In the genomic region with DNA sequence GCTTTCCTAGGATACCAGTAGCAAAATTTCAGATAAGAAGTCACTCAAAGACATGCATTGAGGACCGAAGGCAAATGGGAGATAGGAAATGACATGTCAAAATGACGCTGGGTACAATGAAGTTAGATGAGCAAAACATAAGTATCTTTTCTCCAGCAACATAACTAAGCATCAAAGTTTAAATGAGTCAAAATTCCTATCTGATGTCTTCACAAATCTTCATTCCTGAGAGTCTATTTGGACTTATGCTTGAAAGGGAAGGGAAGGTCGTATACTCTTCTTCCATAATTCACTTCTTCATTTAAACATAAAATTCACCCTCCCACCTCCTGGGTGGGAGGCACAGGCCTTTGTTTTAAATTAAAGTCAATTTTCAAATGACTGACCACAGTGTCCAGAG, we compare ENCODE assay signal across 26 cellular contexts. TPM values are rescaled to one million over a fixed set of nuclear protein-coding genes. Genes with fewer than 3 reads are reported as not detected.
DNase-seq lines count a peak whose midpoint lies in the region; ATAC-seq, FAIRE-seq and TF ChIP-seq lines count a peak whose summit lies in the region.
"Had no signal": no experiment of that assay in that cellular context is flagged by ENCODE, and none has a peak within 500 bp of the region (broad histone marks: within the 10 kb centered on the region; RNA-seq: fewer than 3 reads in every experiment).

No MANE protein-coding gene starts in this region.

- no peaks in the 10 kb centered on the region for H3K9me3 Mint-ChIP-seq in type B pancreatic cell
- no peaks in the 10 kb centered on the region for H3K9me3 Mint-ChIP-seq in CD4-positive, alpha-beta memory T cell

- no peak overlapping the region for H3K4me3 Mint-ChIP-seq in type B pancreatic cell
- no peak overlapping the region for H3K4me3 Mint-ChIP-seq in CD4-positive, alpha-beta memory T cell

- peak; percentile 42; the same call in 2 of the 3 replicates for ATAC-seq in SK-N-SH treated with all-trans-retinoic acid at 6 μM for 48 hours
- ATAC-seq in HG02885 (IDR thresholded peaks at IDR 0.05; ENCODE audit: poor library complexity, unreplicated experiment), result no peak
- ATAC-seq: HepG2 had no signal

- no peaks in the 10 kb centered on the region for H4K20me1 ChIP-seq in SK-N-SH (ENCODE audit: insufficient read depth)
- H4K20me1 ChIP-seq in endothelial cell of umbilical vein (replicated peaks; ENCODE audit: control insufficient read depth, extremely low read depth, insufficient read depth, low read length), result no peaks in the 10 kb centered on the region

- 82% methylated on average over 3 of the region's 3 CpGs for WGBS in SK-N-SH (ENCODE audit: low lambda C conversion rate)

- POLR2A ChIA-PET in SK-N-SH (lab: Yijun Ruan, JAX) (no interaction called here), endothelial cell of umbilical vein (lab: Charles Lee) (no interaction called here)
- POLR2A ChIA-PET in CD4-positive, alpha-beta memory T cell (lab: Charles Lee; ENCODE audit: partially characterized antibody), result no interaction called here

- DNase-seq in SK-N-SH (no peak), HS-5 (ENCODE audit: low read depth) (peak; percentile 2), endothelial cell of umbilical vein (ENCODE audit: low read depth, low spot score) (no peak), type B pancreatic cell (ENCODE audit: extremely low spot score, unreplicated experiment) (no peak), Kasumi-1 (lab: John Stamatoyannopoulos, UW) (no peak)
- no peak for DNase-seq in CD4-positive, alpha-beta memory T cell
- DNase-seq: ACHN, BE2C, DMS79 treated with DMSO at 0.1 percent for 48 hours, KBM-7, NCI-H1092 treated with DMSO at 0.1 percent for 48 hours, NCI-H2081, NCI-H2171, NCI-H446, NCI-H526, Peyer's patch, T-helper 1 cell had no signal

- H2AFZ ChIP-seq in SK-N-SH (ENCODE audit: low read depth) (no peak overlapping the region), endothelial cell of umbilical vein (ENCODE audit: low read depth, low read length) (no peak overlapping the region)

- dilution Hi-C loops in endothelial cell of umbilical vein (cut with MboI; ENCODE audit: extremely low pct_ligation_motif_present, low sequenced_read_pairs), result no loop called here

- no peak for TF ChIP-seq RAD21 in SK-N-SH (IDR thresholded peaks at IDR 0.05; ENCODE audit: low read length)

- H3K9me2 ChIP-seq in SK-N-SH, result no peaks in the 10 kb centered on the region

- H3K9me1 ChIP-seq in endothelial cell of umbilical vein (replicated peaks; ENCODE audit: control insufficient read depth, extremely low read depth, insufficient read depth, low read length), result no peaks in the 10 kb centered on the region

- H3K36me3 ChIP-seq in SK-N-SH (replicated peaks in 1 of 2; ENCODE audit: control insufficient read depth in 1 of 2, insufficient read depth in 2 of 2, low read length in 1 of 2) (peaks cover 40 to 61% of the 10 kb centered on the region in 2 experiments), endothelial cell of umbilical vein (ENCODE audit: control insufficient read depth in 2 of 2, extremely low read depth in 1 of 2, insufficient read depth in 2 of 2, low read length in 2 of 2) (peaks cover 6 to 8% of the 10 kb centered on the region in 2 experiments)
- H3K36me3 ChIP-seq in CD4-positive, alpha-beta memory T cell (ENCODE audit: insufficient read depth, low read length), result peaks cover 51% of the 10 kb centered on the region

- H3K4me1 ChIP-seq in SK-N-SH (ENCODE audit: control insufficient read depth in 1 of 2, insufficient read depth in 2 of 2, low read depth in 1 of 2, low read length in 1 of 2), result peaks cover 0 to 4% of the 10 kb centered on the region in 2 experiments; a peak in 1 of 4 replicates
- no peaks in the 10 kb centered on the region for H3K4me1 ChIP-seq in endothelial cell of umbilical vein (ENCODE audit: control insufficient read depth, extremely low read depth, insufficient read depth, low read length)
- H3K4me1 ChIP-seq in CD4-positive, alpha-beta memory T cell (ENCODE audit: insufficient read depth, low read length), result no peaks in the 10 kb centered on the region
- H3K4me1 ChIP-seq: BE2C, Peyer's patch had no signal

- no peaks in the 10 kb centered on the region for H3K4me1 Mint-ChIP-seq in type B pancreatic cell (ENCODE audit: unreplicated experiment)
- peaks cover 0 to 5% (median 0%) of the 10 kb centered on the region in 4 donors for H3K4me1 Mint-ChIP-seq in CD4-positive, alpha-beta memory T cell

- TF ChIP-seq CTCF in SK-N-SH (IDR thresholded peaks at IDR 0.05) (no peak), endothelial cell of umbilical vein (IDR thresholded peaks at IDR 0.05; ENCODE audit: extremely low read depth in 1 of 2, insufficient read depth in 1 of 2, low read depth in 1 of 2, low read length in 2 of 2) (no peak), type B pancreatic cell (conservative IDR thresholded peaks at IDR 0.05) (no peak)

- no TSS peak for BruUV-seq in endothelial cell of umbilical vein (replicated peaks; lab: Mats Ljungman, UMichigan)

- H3K36me3 Mint-ChIP-seq in type B pancreatic cell, result peaks cover 40% of the 10 kb centered on the region
- H3K36me3 Mint-ChIP-seq in CD4-positive, alpha-beta memory T cell, result peaks cover 57 to 75% of the 10 kb centered on the region in 2 donors

- H3K4me3 ChIP-seq in SK-N-SH (ENCODE audit: low read depth in 2 of 2, low read length in 1 of 2) (no peak overlapping the region), endothelial cell of umbilical vein (replicated peaks in 1 of 3; ENCODE audit: insufficient read depth in 1 of 3, low read depth in 1 of 3, low read length in 3 of 3) (no peak overlapping the region)
- H3K4me3 ChIP-seq in CD4-positive, alpha-beta memory T cell (ENCODE audit: low read length in 2 of 2), result no peak overlapping the region
- H3K4me3 ChIP-seq: Peyer's patch had no signal

- H3K27ac Mint-ChIP-seq in type B pancreatic cell, result no peak overlapping the region
- no peak overlapping the region for H3K27ac Mint-ChIP-seq in CD4-positive, alpha-beta memory T cell

- CTCF ChIA-PET in SK-N-SH (lab: Yijun Ruan, JAX), result interaction anchor here (1.3 to 9.9 kb wide), 4 partner anchors 19 to 168 kb away, joined by 5 to 74 read pairs (median 9); no protein-coding TSS in a partner anchor
- CTCF ChIA-PET in endothelial cell of umbilical vein (lab: Charles Lee), result interaction anchor here (2.6 kb wide), 1 partner anchor 26 kb away, joined by 13 read pairs; no protein-coding TSS in a partner anchor
- CTCF ChIA-PET in CD4-positive, alpha-beta memory T cell (lab: Charles Lee; ENCODE audit: partially characterized antibody), result interaction anchor here (1.9 kb wide), 1 partner anchor 27 kb away, joined by 7 read pairs; no protein-coding TSS in a partner anchor

- H3K79me2 ChIP-seq in SK-N-SH (ENCODE audit: insufficient read depth) (no peaks in the 10 kb centered on the region), endothelial cell of umbilical vein (ENCODE audit: control insufficient read depth, insufficient read depth, low read length) (no peaks in the 10 kb centered on the region)

- H3K4me2 ChIP-seq in SK-N-SH (no peak overlapping the region), endothelial cell of umbilical vein (ENCODE audit: insufficient read depth, low read length) (no peak overlapping the region)

- no peaks in the 10 kb centered on the region for H3F3A ChIP-seq in SK-N-SH (replicated peaks; ENCODE audit: insufficient read depth)

- H3K27ac ChIP-seq in SK-N-SH (ENCODE audit: low read depth in 2 of 2, low read length in 1 of 2), result peak overlapping the region in 1 of 2 experiments; percentile 6; a peak in 1 of 4 replicates
- H3K27ac ChIP-seq in endothelial cell of umbilical vein (ENCODE audit: insufficient read depth, low read depth, low read length), result no peak overlapping the region
- no peak overlapping the region for H3K27ac ChIP-seq in CD4-positive, alpha-beta memory T cell (ENCODE audit: low read depth, low read length)
- H3K27ac ChIP-seq: 22Rv1, Peyer's patch had no signal

- intact Hi-C loops in endothelial cell of umbilical vein (cut with micrococcal nuclease), result no loop called here
- intact Hi-C loops in CD4-positive, alpha-beta memory T cell (cut with micrococcal nuclease), result no loop called here

- TF ChIP-seq POLR2A in endothelial cell of umbilical vein (IDR thresholded peaks at IDR 0.05; ENCODE audit: low read depth, low read length), result no peak

- H3K9ac ChIP-seq in SK-N-SH (no peak overlapping the region), endothelial cell of umbilical vein (replicated peaks; ENCODE audit: extremely low read depth, insufficient read depth, low read length) (no peak overlapping the region)

- no peak for TF ChIP-seq EP300 in SK-N-SH (IDR thresholded peaks at IDR 0.05; ENCODE audit: borderline replicate concordance in 1 of 2, low read depth in 1 of 2, low read length in 1 of 2)

- FAIRE-seq in endothelial cell of umbilical vein (lab: Jason Lieb, UNC), result peak; percentile 21
- FAIRE-seq: G401.6, GM18507, H1, HepG2 had no signal

- H3K9me3 ChIP-seq in SK-N-SH, result no peaks in the 10 kb centered on the region
- no peaks in the 10 kb centered on the region for H3K9me3 ChIP-seq in endothelial cell of umbilical vein (replicated peaks; ENCODE audit: control insufficient read depth, insufficient read depth, low read length)
- no peaks in the 10 kb centered on the region for H3K9me3 ChIP-seq in CD4-positive, alpha-beta memory T cell (ENCODE audit: control insufficient read depth in 1 of 2, low read length in 2 of 2)
- H3K9me3 ChIP-seq: BE2C, Peyer's patch had no signal

- H3K27me3 Mint-ChIP-seq in type B pancreatic cell, result no peaks in the 10 kb centered on the region
- no peaks in the 10 kb centered on the region for H3K27me3 Mint-ChIP-seq in CD4-positive, alpha-beta memory T cell

- H3K27me3 ChIP-seq in SK-N-SH (ENCODE audit: insufficient read depth), result no peaks in the 10 kb centered on the region
- H3K27me3 ChIP-seq in endothelial cell of umbilical vein (ENCODE audit: control insufficient read depth in 2 of 2, insufficient read depth in 2 of 2, low read length in 2 of 2), result no peaks in the 10 kb centered on the region
- H3K27me3 ChIP-seq in CD4-positive, alpha-beta memory T cell (ENCODE audit: insufficient read depth, low read length), result no peaks in the 10 kb centered on the region
- H3K27me3 ChIP-seq: BE2C, Peyer's patch had no signal

RNA-seq across cellular contexts. Expression of a gene that starts 4.1 kb away (rescaled TPM):
- 1.8 and 2.7 TPM in 2 replicates for polyA plus RNA-seq in SK-N-SH (2012; rRNA removed)
- polyA plus RNA-seq in SK-N-SH (2012; cell fraction: cytosol; rRNA removed), result 2.2 and 2.3 TPM in 2 replicates
- polyA plus RNA-seq in SK-N-SH (2012; cell fraction: nucleus; rRNA removed), result 1.9 and 3.8 TPM in 2 replicates
- 2.9 TPM in 2 replicates for total RNA-seq in endothelial cell of umbilical vein
- 1.2 and 1.5 TPM in 2 replicates for polyA plus RNA-seq in endothelial cell of umbilical vein
- 1.5 and 1.7 TPM in 2 replicates for polyA plus RNA-seq in endothelial cell of umbilical vein (2011; cell fraction: cytosol; rRNA removed)
- 1.9 and 2.3 TPM in 2 replicates for polyA plus RNA-seq in endothelial cell of umbilical vein (2011; cell fraction: nucleus; rRNA removed)
- 1.9 and 2.1 TPM in 2 replicates for polyA plus RNA-seq in endothelial cell of umbilical vein (2012)
- polyA minus RNA-seq in endothelial cell of umbilical vein, result 3.8 and 4.5 TPM in 2 replicates
- polyA minus RNA-seq in endothelial cell of umbilical vein (2011; cell fraction: cytosol; rRNA and poly(A)+ RNA removed), result 0.72 TPM
- 1.4 and 2.2 TPM in 2 replicates for polyA minus RNA-seq in endothelial cell of umbilical vein (2011; cell fraction: nucleus; rRNA and poly(A)+ RNA removed)
- 3.3 and 5.8 TPM in 2 replicates for total RNA-seq in type B pancreatic cell (ENCODE audit: low replicate concordance)
- total RNA-seq in CD4-positive, alpha-beta memory T cell, result 1 to 10 TPM; 8.8 to 8.9 TPM
- polyA plus RNA-seq in CD4-positive, alpha-beta memory T cell, result 1 to 10 TPM; 1.0 to 1.5 TPM

RNA-seq across cellular contexts. Expression of a gene that starts 33.4 kb away (rescaled TPM):
- polyA plus RNA-seq in SK-N-SH (2012; rRNA removed), result 5.7 and 7.7 TPM in 2 replicates
- 8.5 and 9.2 TPM in 2 replicates for polyA plus RNA-seq in SK-N-SH (2012; cell fraction: cytosol; rRNA removed)
- polyA plus RNA-seq in SK-N-SH (2012; cell fraction: nucleus; rRNA removed), result 2.3 and 4.0 TPM in 2 replicates
- 14.2 and 15.6 TPM in 2 replicates for total RNA-seq in endothelial cell of umbilical vein
- 4.5 and 5.8 TPM in 2 replicates for polyA plus RNA-seq in endothelial cell of umbilical vein
- polyA plus RNA-seq in endothelial cell of umbilical vein (2011; cell fraction: cytosol; rRNA removed), result 6.3 and 7.0 TPM in 2 replicates
- polyA plus RNA-seq in endothelial cell of umbilical vein (2011; cell fraction: nucleus; rRNA removed), result 4.5 and 6.1 TPM in 2 replicates
- polyA plus RNA-seq in endothelial cell of umbilical vein (2012), result 8.4 and 12.0 TPM in 2 replicates
- polyA minus RNA-seq in endothelial cell of umbilical vein, result 15.2 and 22.1 TPM in 2 replicates
- 21.1 TPM for polyA minus RNA-seq in endothelial cell of umbilical vein (2011; cell fraction: cytosol; rRNA and poly(A)+ RNA removed)
- polyA minus RNA-seq in endothelial cell of umbilical vein (2011; cell fraction: nucleus; rRNA and poly(A)+ RNA removed), result 5.9 and 7.1 TPM in 2 replicates
- total RNA-seq in type B pancreatic cell (ENCODE audit: low replicate concordance), result 16.5 and 21.4 TPM in 2 replicates
- 10 to 100 TPM; 32.4 to 32.9 TPM for total RNA-seq in CD4-positive, alpha-beta memory T cell
- polyA plus RNA-seq in CD4-positive, alpha-beta memory T cell, result 10 to 100 TPM; 16.8 to 21.3 TPM

RNA-seq across cellular contexts. Expression of a gene that starts 45.3 kb away (rescaled TPM):
- polyA plus RNA-seq in SK-N-SH (2012; rRNA removed) (0.02 and 0.03 TPM in 2 replicates), endothelial cell of umbilical vein (not detected in 2 replicates)
- polyA plus RNA-seq in SK-N-SH (2012; cell fraction: cytosol; rRNA removed), result 0.01 and 0.03 TPM in 2 replicates
- 0.06 and 0.19 TPM in 2 replicates for polyA plus RNA-seq in SK-N-SH (2012; cell fraction: nucleus; rRNA removed)
- total RNA-seq in endothelial cell of umbilical vein (not detected in 2 replicates), type B pancreatic cell (ENCODE audit: low replicate concordance) (0.59 and 6.3 TPM in 2 replicates)
- polyA plus RNA-seq in endothelial cell of umbilical vein (2011; cell fraction: cytosol; rRNA removed), result not detected in 2 replicates
- not detected in 2 replicates for polyA plus RNA-seq in endothelial cell of umbilical vein (2011; cell fraction: nucleus; rRNA removed)
- polyA plus RNA-seq in endothelial cell of umbilical vein (2012), result not detected in 2 replicates
- polyA minus RNA-seq in endothelial cell of umbilical vein, result not detected in 2 replicates
- polyA minus RNA-seq in endothelial cell of umbilical vein (2011; cell fraction: cytosol; rRNA and poly(A)+ RNA removed), result not detected
- not detected in 2 replicates for polyA minus RNA-seq in endothelial cell of umbilical vein (2011; cell fraction: nucleus; rRNA and poly(A)+ RNA removed)
- total RNA-seq in CD4-positive, alpha-beta memory T cell, result not detected
- not detected for polyA plus RNA-seq in CD4-positive, alpha-beta memory T cell
- total RNA-seq: HepG2, HT-29, OCI-LY7 had no signal
- polyA plus RNA-seq: HepG2 had no signal
